9 cellular contexts compared by ENCODE assay signal in genomic region chr4:83490876-83491450, GRCh38. TPM values are rescaled to one million over a fixed set of nuclear protein-coding genes. Genes with fewer than 3 reads are reported as not detected.
A peak's percentile ranks its signal among the peaks of the same experiment; 100 is the strongest.
DNase-seq lines count a peak whose midpoint lies in the region; ATAC-seq, FAIRE-seq and TF ChIP-seq lines count a peak whose summit lies in the region.
"Had no signal": no experiment of that assay in that cellular context is flagged by ENCODE, and none has a peak within 500 bp of the region (broad histone marks: within the 10 kb centered on the region; RNA-seq: fewer than 3 reads in every experiment).

No MANE protein-coding gene starts in this region.

- CTCF ChIA-PET in WTC11 (lab: Charles Lee), result interaction anchor here (1.0 to 1.8 kb wide), 4 partner anchors 18 to 502 kb away, joined by 3 to 7 read pairs (median 3); partner anchors contain the start of gene COQ2

- no peak overlapping the region for H3K27ac ChIP-seq in kidney (ENCODE audit: low read depth in 2 of 2, low read length in 2 of 2)
- H3K27ac ChIP-seq: BLaER1 treated with 17β-estradiol and CSF1 and Interleukin-3, amounts not matched to agents 10 nM and 100 nM had no signal

- H3K9me3 ChIP-seq in kidney (ENCODE audit: control insufficient read depth in 1 of 2, low read length in 2 of 2), result no peaks in the 10 kb centered on the region
- H3K9me3 ChIP-seq: BLaER1 treated with 17β-estradiol and CSF1 and Interleukin-3, amounts not matched to agents 10 nM and 100 nM had no signal

- no peaks in the 10 kb centered on the region; the same call in 1 of the 2 replicates for H3K27me3 Mint-ChIP-seq in WTC11 (ENCODE audit: low read depth)

- H3K36me3 Mint-ChIP-seq in WTC11, result no peaks in the 10 kb centered on the region

- intact Hi-C loops in kidney (cut with DNase I), result no loop called here

- H3K36me3 ChIP-seq in kidney (ENCODE audit: control insufficient read depth in 1 of 2, insufficient read depth in 2 of 2, low read length in 2 of 2), result no peaks in the 10 kb centered on the region
- H3K36me3 ChIP-seq: BLaER1 treated with 17β-estradiol and CSF1 and Interleukin-3, amounts not matched to agents 10 nM and 100 nM had no signal

- FAIRE-seq in GM19239 (lab: Jason Lieb, UNC) (peak; percentile 77), kidney (lab: Jason Lieb, UNC) (no peak)

- no peak overlapping the region for H3K27ac Mint-ChIP-seq in WTC11

- POLR2A ChIA-PET in WTC11 (lab: Charles Lee), result no interaction called here

- no peaks in the 10 kb centered on the region for H3K4me1 Mint-ChIP-seq in WTC11

- TF ChIP-seq CTCF in WTC11 (IDR thresholded peaks at IDR 0.05) (peak; percentile 77), kidney (IDR thresholded peaks at IDR 0.05; ENCODE audit: borderline replicate concordance, extremely low read depth, insufficient read depth) (peak; percentile 68)

- DNase-seq in NCI-H1436 (lab: John Stamatoyannopoulos, UW), result peak; percentile 9
- no peak for DNase-seq in NCI-H1436 treated with DMSO at 0.1 percent for 48 hours (lab: John Stamatoyannopoulos, UW)
- DNase-seq in GM19239 (ENCODE audit: insufficient read length, low spot score), result peak; percentile 24
- no peak for DNase-seq in WTC11 (ENCODE audit: low spot score)
- DNase-seq in kidney, result no peak
- no peak for DNase-seq in NCI-H146 treated with DMSO at 0.1 percent for 48 hours (lab: John Stamatoyannopoulos, UW; ENCODE audit: unreplicated experiment)
- DNase-seq in superior temporal gyrus (ENCODE audit: extremely low spot score), result no peak

- H3K4me3 Mint-ChIP-seq in WTC11, result no peak overlapping the region

- H3K4me1 ChIP-seq in kidney (ENCODE audit: control insufficient read depth in 1 of 2, insufficient read depth in 1 of 2, low read depth in 1 of 2, low read length in 2 of 2), result no peaks in the 10 kb centered on the region

- H3K9ac ChIP-seq in kidney (ENCODE audit: low read length in 2 of 2), result no peak overlapping the region
- H3K9ac ChIP-seq: BLaER1 treated with 17β-estradiol and CSF1 and Interleukin-3, amounts not matched to agents 10 nM and 100 nM had no signal

- no peaks in the 10 kb centered on the region for H3K9me3 Mint-ChIP-seq in WTC11

- ATAC-seq in HG03521 (IDR thresholded peaks at IDR 0.05; ENCODE audit: unreplicated experiment) (peak; percentile 84), WTC11 (peak; percentile 62)

- H3K4me3 ChIP-seq in kidney (ENCODE audit: low read length in 2 of 2), result no peak overlapping the region
- H3K4me3 ChIP-seq: BLaER1 treated with 17β-estradiol and CSF1 and Interleukin-3, amounts not matched to agents 10 nM and 100 nM had no signal

TF ChIP-seq in WTC11, 78 proteins besides CTCF, POLR2A, EP300 and RAD21:
- TF ChIP-seq CREM (CRISPR knock-in tag; IDR thresholded peaks at IDR 0.05) (no peak), KAT7 (CRISPR knock-in tag; IDR thresholded peaks at IDR 0.05; ENCODE audit: borderline replicate concordance) (no peak), ELF4 (CRISPR knock-in tag; IDR thresholded peaks at IDR 0.05; ENCODE audit: low read depth) (no peak), ERG (CRISPR knock-in tag; IDR thresholded peaks at IDR 0.05) (no peak), JAZF1 (CRISPR knock-in tag; IDR thresholded peaks at IDR 0.05) (no peak), TP53 (CRISPR knock-in tag; IDR thresholded peaks at IDR 0.05) (no peak), CREB1 (CRISPR knock-in tag; IDR thresholded peaks at IDR 0.05) (no peak), NFYB (CRISPR knock-in tag; conservative IDR thresholded peaks at IDR 0.05; ENCODE audit: low read depth) (no peak), NFE2L1 (CRISPR knock-in tag; IDR thresholded peaks at IDR 0.05) (no peak), GTF2I (CRISPR knock-in tag; conservative IDR thresholded peaks at IDR 0.05) (no peak), SP1 (CRISPR knock-in tag; conservative IDR thresholded peaks at IDR 0.05) (no peak), MYBL2 (CRISPR knock-in tag; IDR thresholded peaks at IDR 0.05) (no peak), GABPB1 (CRISPR knock-in tag; IDR thresholded peaks at IDR 0.05) (no peak), ZBTB21 (CRISPR knock-in tag; IDR thresholded peaks at IDR 0.05; ENCODE audit: borderline replicate concordance) (no peak), FOXJ3 (CRISPR knock-in tag; IDR thresholded peaks at IDR 0.05; ENCODE audit: borderline replicate concordance) (no peak), NR2C2 (CRISPR knock-in tag; IDR thresholded peaks at IDR 0.05) (no peak), RORB (CRISPR knock-in tag; IDR thresholded peaks at IDR 0.05) (no peak)
- TF ChIP-seq, protein P1, sequence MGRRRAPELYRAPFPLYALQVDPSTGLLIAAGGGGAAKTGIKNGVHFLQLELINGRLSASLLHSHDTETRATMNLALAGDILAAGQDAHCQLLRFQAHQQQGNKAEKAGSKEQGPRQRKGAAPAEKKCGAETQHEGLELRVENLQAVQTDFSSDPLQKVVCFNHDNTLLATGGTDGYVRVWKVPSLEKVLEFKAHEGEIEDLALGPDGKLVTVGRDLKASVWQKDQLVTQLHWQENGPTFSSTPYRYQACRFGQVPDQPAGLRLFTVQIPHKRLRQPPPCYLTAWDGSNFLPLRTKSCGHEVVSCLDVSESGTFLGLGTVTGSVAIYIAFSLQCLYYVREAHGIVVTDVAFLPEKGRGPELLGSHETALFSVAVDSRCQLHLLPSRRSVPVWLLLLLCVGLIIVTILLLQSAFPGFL (CRISPR knock-in tag; IDR thresholded peaks at IDR 0.05; ENCODE audit: borderline replicate concordance), result no peak
- TF ChIP-seq, protein P2, sequence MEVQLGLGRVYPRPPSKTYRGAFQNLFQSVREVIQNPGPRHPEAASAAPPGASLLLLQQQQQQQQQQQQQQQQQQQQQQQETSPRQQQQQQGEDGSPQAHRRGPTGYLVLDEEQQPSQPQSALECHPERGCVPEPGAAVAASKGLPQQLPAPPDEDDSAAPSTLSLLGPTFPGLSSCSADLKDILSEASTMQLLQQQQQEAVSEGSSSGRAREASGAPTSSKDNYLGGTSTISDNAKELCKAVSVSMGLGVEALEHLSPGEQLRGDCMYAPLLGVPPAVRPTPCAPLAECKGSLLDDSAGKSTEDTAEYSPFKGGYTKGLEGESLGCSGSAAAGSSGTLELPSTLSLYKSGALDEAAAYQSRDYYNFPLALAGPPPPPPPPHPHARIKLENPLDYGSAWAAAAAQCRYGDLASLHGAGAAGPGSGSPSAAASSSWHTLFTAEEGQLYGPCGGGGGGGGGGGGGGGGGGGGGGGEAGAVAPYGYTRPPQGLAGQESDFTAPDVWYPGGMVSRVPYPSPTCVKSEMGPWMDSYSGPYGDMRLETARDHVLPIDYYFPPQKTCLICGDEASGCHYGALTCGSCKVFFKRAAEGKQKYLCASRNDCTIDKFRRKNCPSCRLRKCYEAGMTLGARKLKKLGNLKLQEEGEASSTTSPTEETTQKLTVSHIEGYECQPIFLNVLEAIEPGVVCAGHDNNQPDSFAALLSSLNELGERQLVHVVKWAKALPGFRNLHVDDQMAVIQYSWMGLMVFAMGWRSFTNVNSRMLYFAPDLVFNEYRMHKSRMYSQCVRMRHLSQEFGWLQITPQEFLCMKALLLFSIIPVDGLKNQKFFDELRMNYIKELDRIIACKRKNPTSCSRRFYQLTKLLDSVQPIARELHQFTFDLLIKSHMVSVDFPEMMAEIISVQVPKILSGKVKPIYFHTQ (CRISPR knock-in tag; IDR thresholded peaks at IDR 0.05), result no peak

RNA-seq across cellular contexts. Expression of gene ABRAXAS1, which starts 6.1 kb away (rescaled TPM):
- total RNA-seq in WTC11 (2021), result 26.3 to 36.6 TPM (median 35.5 TPM) in 3 replicates
- 14.8 TPM for total RNA-seq in kidney
- polyA plus RNA-seq in kidney (ENCODE audit: insufficient read depth, low read depth, low replicate concordance), result 8.2 TPM

RNA-seq across cellular contexts. Expression of gene MRPS18C, which starts 35.1 kb away (rescaled TPM):
- total RNA-seq in WTC11 (2021) (60.0 to 60.6 TPM (median 60.3 TPM) in 3 replicates), kidney (44.4 TPM)
- polyA plus RNA-seq in kidney (ENCODE audit: insufficient read depth, low read depth, low replicate concordance), result 67.0 TPM

RNA-seq across cellular contexts. Expression of gene HELQ, which starts 35.3 kb away (rescaled TPM):
- total RNA-seq in WTC11 (2021) (10.1 to 12.9 TPM (median 12.4 TPM) in 3 replicates), kidney (20.9 TPM)
- 14.3 TPM for polyA plus RNA-seq in kidney (ENCODE audit: insufficient read depth, low read depth, low replicate concordance)

RNA-seq across cellular contexts. Expression of gene GPAT3, which starts 44.9 kb away (rescaled TPM):
- total RNA-seq in WTC11 (2021), result 1.3 to 1.6 TPM (median 1.6 TPM) in 3 replicates
- total RNA-seq in kidney, result 11.4 TPM
- 25.3 TPM for polyA plus RNA-seq in kidney (ENCODE audit: insufficient read depth, low read depth, low replicate concordance)

Comparison
In these comparisons a context has a peak if more than half of its experiments do, and no peak if none do; other contexts are left out.
1. DNase-seq: peak in NCI-H1436 (single experiment) and GM19239 (single experiment); none in NCI-H1436 treated with DMSO at 0.1 percent for 48 hours (single experiment), WTC11 (single experiment), kidney (single experiment), NCI-H146 treated with DMSO at 0.1 percent for 48 hours (single experiment) and superior temporal gyrus (single experiment).